ENCODE assay signal across 10 cellular contexts in the genomic region with DNA sequence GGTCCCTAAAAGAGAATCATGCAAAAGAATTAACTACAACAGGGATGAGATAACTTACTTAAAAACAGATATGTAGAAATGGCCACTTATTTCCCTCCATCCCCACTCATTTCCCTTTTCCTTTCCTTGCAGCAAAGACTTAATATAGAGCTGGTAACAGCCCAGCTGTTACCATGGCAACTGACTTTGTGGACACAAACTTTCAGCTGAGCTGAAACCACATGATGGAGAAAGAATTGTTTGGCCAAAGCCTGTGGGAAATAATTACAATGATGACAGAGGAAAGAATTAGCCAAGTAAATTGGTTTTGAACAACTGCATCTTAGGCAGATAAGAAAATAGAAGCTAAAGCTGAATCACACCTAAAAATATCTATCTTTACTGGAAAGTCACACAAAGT.
A peak's percentile ranks its signal among the peaks of the same experiment; 100 is the strongest.
DNase-seq lines count a peak whose midpoint lies in the region; ATAC-seq and TF ChIP-seq lines count a peak whose summit lies in the region.
"Had no signal": no experiment of that assay in that cellular context is flagged by ENCODE, and none has a peak within 500 bp of the region (broad histone marks: within the 10 kb centered on the region; RNA-seq: fewer than 3 reads in every experiment).

No MANE protein-coding gene starts in this region.

- no peak overlapping the region for H3K18ac ChIP-seq in mesenchymal stem cell (ENCODE audit: low read depth in 1 of 2, low read length in 2 of 2)

- no TSS peak for BruUV-seq in A673 (replicated peaks; lab: Mats Ljungman, UMichigan)

- H4K8ac ChIP-seq in mesenchymal stem cell (ENCODE audit: low read length) = no peak overlapping the region

- H3K36me3 ChIP-seq in A673 (ENCODE audit: insufficient read depth, low read length, poor library complexity, severe bottlenecking) (no peaks in the 10 kb centered on the region), ectodermal cell (ENCODE audit: control insufficient read depth, insufficient read depth, low read length) (no peaks in the 10 kb centered on the region), mesenchymal stem cell (ENCODE audit: control insufficient read depth in 1 of 2, insufficient read depth in 2 of 2, low read depth in 1 of 2, low read length in 2 of 2) (no peaks in the 10 kb centered on the region)
- H3K36me3 ChIP-seq: BE2C had no signal

- H2BK15ac ChIP-seq in mesenchymal stem cell (ENCODE audit: low read depth, poor library complexity, severe bottlenecking) = no peak overlapping the region

- no peak overlapping the region for H2AFZ ChIP-seq in mesenchymal stem cell (ENCODE audit: low read depth, low read length)

- H3K14ac ChIP-seq in mesenchymal stem cell (ENCODE audit: low read length in 2 of 2) = no peak overlapping the region

- H3K27me3 ChIP-seq in A673 (replicated peaks; ENCODE audit: insufficient read depth, low read depth, low read length, poor library complexity) = no peaks in the 10 kb centered on the region
- no peaks in the 10 kb centered on the region for H3K27me3 ChIP-seq in ectodermal cell (ENCODE audit: control insufficient read depth, insufficient read depth, low read length, poor library complexity, severe bottlenecking)
- no peaks in the 10 kb centered on the region for H3K27me3 ChIP-seq in mesenchymal stem cell (ENCODE audit: control insufficient read depth in 1 of 2, insufficient read depth in 1 of 2, low read length in 2 of 2)
- H3K27me3 ChIP-seq: BE2C had no signal

- ATAC-seq in activated CD4-positive, CD25-positive, alpha-beta regulatory T cell treated with anti-CD3 and anti-CD28 coated beads, Interleukin-2, amount 50 U/mL, for 24 hours = no peak
- ATAC-seq in GM19324 (IDR thresholded peaks at IDR 0.05; ENCODE audit: low FRiP score, unreplicated experiment) = no peak

- H2BK120ac ChIP-seq in mesenchymal stem cell (ENCODE audit: low read depth, low read length) = no peak overlapping the region

- H3K9ac ChIP-seq in mesenchymal stem cell (ENCODE audit: low read length) = peak overlapping the region; percentile 93

- H2BK5ac ChIP-seq in mesenchymal stem cell (ENCODE audit: low read depth, low read length, poor library complexity, severe bottlenecking) = no peak overlapping the region

- no peak overlapping the region for H2AK5ac ChIP-seq in mesenchymal stem cell (ENCODE audit: low read length, severe bottlenecking)

- no peak for TF ChIP-seq CTCF in A673 (conservative IDR thresholded peaks at IDR 0.05; ENCODE audit: low read depth, low read length)

- CTCF ChIA-PET in A673 (lab: Charles Lee) = no interaction called here

- H3K23ac ChIP-seq in mesenchymal stem cell (ENCODE audit: low read length in 2 of 2) = no peak overlapping the region

- no peak overlapping the region for H3K4me2 ChIP-seq in mesenchymal stem cell (ENCODE audit: low read length, poor library complexity, severe bottlenecking)

- no peak overlapping the region for H3K4ac ChIP-seq in mesenchymal stem cell (ENCODE audit: low read depth in 1 of 2, low read length in 2 of 2)

- H2BK12ac ChIP-seq in mesenchymal stem cell (ENCODE audit: low read length in 2 of 2) = no peak overlapping the region

- H3K27ac ChIP-seq in A673 (ENCODE audit: low read depth, low read length, poor library complexity, severe bottlenecking) (no peak overlapping the region), ectodermal cell (ENCODE audit: insufficient read depth, low read depth, low read length, poor library complexity, severe bottlenecking) (peak overlapping the region; percentile 32), mesenchymal stem cell (ENCODE audit: low read length, poor library complexity, severe bottlenecking) (peak overlapping the region; percentile 50)

- H3K4me1 ChIP-seq in A673 (ENCODE audit: insufficient read depth, low read length, poor library complexity, severe bottlenecking) = peaks cover 5% of the 10 kb centered on the region
- H3K4me1 ChIP-seq in ectodermal cell (ENCODE audit: control insufficient read depth, insufficient read depth, low read length) = peaks cover 28% of the 10 kb centered on the region
- H3K4me1 ChIP-seq in mesenchymal stem cell (ENCODE audit: control insufficient read depth, insufficient read depth, low read depth, low read length) = no peaks in the 10 kb centered on the region
- H3K4me1 ChIP-seq: BE2C had no signal

- intact Hi-C loops in A673 (cut with micrococcal nuclease; ENCODE audit: unreplicated experiment) = no loop called here

- H3K79me1 ChIP-seq in mesenchymal stem cell (replicated peaks; ENCODE audit: low read length, poor library complexity, severe bottlenecking) = no peaks in the 10 kb centered on the region

- no peak overlapping the region for H3K4me3 ChIP-seq in A673 (ENCODE audit: low read depth, low read length, poor library complexity, severe bottlenecking)
- H3K4me3 ChIP-seq in ectodermal cell (ENCODE audit: insufficient read depth, low read depth, low read length) = no peak overlapping the region
- no peak overlapping the region for H3K4me3 ChIP-seq in mesenchymal stem cell (ENCODE audit: insufficient read depth in 1 of 2, low read depth in 1 of 2, low read length in 2 of 2)

- H4K91ac ChIP-seq in mesenchymal stem cell (ENCODE audit: low read length) = no peak overlapping the region

- POLR2A ChIA-PET in A673 (lab: Charles Lee; ENCODE audit: low non-redundant PET) = no interaction called here

- no peaks in the 10 kb centered on the region for H3K9me3 ChIP-seq in A673 (ENCODE audit: low read depth, low read length, poor library complexity, severe bottlenecking)
- no peaks in the 10 kb centered on the region for H3K9me3 ChIP-seq in ectodermal cell (ENCODE audit: control insufficient read depth, low read length)
- peaks cover 3% of the 10 kb centered on the region for H3K9me3 ChIP-seq in mesenchymal stem cell (ENCODE audit: control insufficient read depth, low read length)
- H3K9me3 ChIP-seq: BE2C had no signal

- DNase-seq in A673 (ENCODE audit: low spot score) = peak; percentile 9
- peak; percentile 80 to 81 for DNase-seq in Kasumi-1 (lab: John Stamatoyannopoulos, UW)
- DNase-seq in mesenchymal stem cell = peak; percentile 99
- no peak for DNase-seq in ecto neural progenitor cell (ENCODE audit: low spot score)
- no peak for DNase-seq in germinal center (ENCODE audit: low spot score)
- DNase-seq: activated CD4-positive, alpha-beta T cell treated with anti-CD3 and anti-CD28 coated beads for 48 hours; BE2C had no signal

Comparison
In these comparisons a context has a peak if more than half of its experiments do, and no peak if none do; other contexts are left out.
1. DNase-seq: peak in A673 (single experiment), Kasumi-1 (2 of 2) and mesenchymal stem cell (single experiment); none in ecto neural progenitor cell (single experiment) and germinal center (single experiment).